10 cellular contexts compared by ENCODE assay signal in genomic region chr5:73093943-73094342, GRCh38. TPM values are rescaled to one million over a fixed set of nuclear protein-coding genes. Genes with fewer than 3 reads are reported as not detected.
A peak's percentile ranks its signal among the peaks of the same experiment; 100 is the strongest.
DNase-seq lines count a peak whose midpoint lies in the region; ATAC-seq and TF ChIP-seq lines count a peak whose summit lies in the region.
"Had no signal": no experiment of that assay in that cellular context is flagged by ENCODE, and none has a peak within 500 bp of the region (broad histone marks: within the 10 kb centered on the region; RNA-seq: fewer than 3 reads in every experiment).

No MANE protein-coding gene starts in this region.

- H3K9me3 Mint-ChIP-seq in MCF 10A (ENCODE audit: unreplicated experiment) = no peaks in the 10 kb centered on the region

- intact Hi-C loops in MCF 10A (cut with micrococcal nuclease) (no loop called here), breast epithelium (cut with DNase I; ENCODE audit: low total_unique reads) (no loop called here), thyroid gland (cut with DNase I) (no loop called here)

- DNase-seq in MCF 10A (ENCODE audit: unreplicated experiment) (peak; percentile 81), breast epithelium (ENCODE audit: low spot score in 2 of 2) (no peak), T1000 (lab: John Stamatoyannopoulos, UW) (peak; percentile 6), fibroblast of the aortic adventitia (ENCODE audit: low read depth) (peak; percentile 63), thyroid gland (peak; percentile 70 to 76), T-helper 2 cell (no peak)
- DNase-seq: Right ventricle myocardium superior had no signal

- H3K4me1 Mint-ChIP-seq in MCF 10A (ENCODE audit: insufficient read depth, unreplicated experiment) = peaks cover 8% of the 10 kb centered on the region

- H3K9me3 ChIP-seq in breast epithelium (peaks cover 0 to 12% of the 10 kb centered on the region in 2 donors), thyroid gland (no peaks in the 10 kb centered on the region)

- H3K4me3 ChIP-seq in breast epithelium (no peak overlapping the region), fibroblast of the aortic adventitia (ENCODE audit: low read depth, low read length) (no peak overlapping the region), thyroid gland (replicated peaks in 1 of 3) (no peak overlapping the region)
- H3K4me3 ChIP-seq: BLaER1 had no signal

- WGBS in thyroid gland, 2 donors = 87 to 95% methylated on average over 7 of the region's 7 CpGs

- POLR2A ChIA-PET in MCF 10A (lab: Yijun Ruan, JAX) = interaction anchor here (0.6 to 2.2 kb wide), 10 partner anchors 9 to 470 kb away, joined by 3 to 13 read pairs (median 4); partner anchors contain the start of gene FOXD1

- TF ChIP-seq CTCF in MCF 10A (IDR thresholded peaks at IDR 0.05; ENCODE audit: unreplicated experiment) = no peak
- TF ChIP-seq CTCF in breast epithelium (IDR thresholded peaks at IDR 0.05) = no peak
- TF ChIP-seq CTCF in fibroblast of the aortic adventitia (IDR thresholded peaks at IDR 0.05; ENCODE audit: insufficient read depth, low read length) = no peak
- TF ChIP-seq CTCF in thyroid gland (IDR thresholded peaks at IDR 0.05) = no peak

- CTCF ChIA-PET in MCF 10A (lab: Yijun Ruan, JAX) = interaction anchor here (0.6 to 1.8 kb wide), 8 partner anchors 33 to 403 kb away, joined by 3 to 9 read pairs (median 4); no protein-coding TSS in a partner anchor

- ATAC-seq in GM18502 (IDR thresholded peaks at IDR 0.05; ENCODE audit: poor library complexity, unreplicated experiment) (no peak), GM19324 (IDR thresholded peaks at IDR 0.05; ENCODE audit: low FRiP score, unreplicated experiment) (no peak)

- H3K36me3 ChIP-seq in breast epithelium (no peaks in the 10 kb centered on the region), thyroid gland (no peaks in the 10 kb centered on the region)
- H3K36me3 ChIP-seq: BLaER1 had no signal

- H3K27me3 ChIP-seq in breast epithelium (no peaks in the 10 kb centered on the region), thyroid gland (no peaks in the 10 kb centered on the region)
- H3K27me3 ChIP-seq: BLaER1 had no signal

- peak overlapping the region; percentile 90 for H3K27ac Mint-ChIP-seq in MCF 10A (ENCODE audit: low read depth, unreplicated experiment)

- no peak overlapping the region for H3K27ac ChIP-seq in breast epithelium
- H3K27ac ChIP-seq in thyroid gland = no peak overlapping the region
- H3K27ac ChIP-seq: BLaER1 had no signal

- H3K36me3 Mint-ChIP-seq in MCF 10A (ENCODE audit: insufficient read depth, unreplicated experiment) = peaks cover 17% of the 10 kb centered on the region

- BruUV-seq in MCF 10A (replicated peaks; lab: Mats Ljungman, UMichigan) = no TSS peak

- H3K4me1 ChIP-seq in breast epithelium = no peaks in the 10 kb centered on the region
- peaks cover 0 to 9% of the 10 kb centered on the region in 2 donors for H3K4me1 ChIP-seq in thyroid gland
- H3K4me1 ChIP-seq: BLaER1 had no signal

- peak overlapping the region; percentile 51 for H3K4me3 Mint-ChIP-seq in MCF 10A (ENCODE audit: unreplicated experiment)

- no peak for TF ChIP-seq POLR2A in breast epithelium (IDR thresholded peaks at IDR 0.05)
- no peak for TF ChIP-seq POLR2A in thyroid gland (IDR thresholded peaks at IDR 0.05)

- H3K27me3 Mint-ChIP-seq in MCF 10A (ENCODE audit: insufficient read depth, unreplicated experiment) = no peaks in the 10 kb centered on the region

RNA-seq across cellular contexts. Expression of gene TMEM171, which starts 26.4 kb away (rescaled TPM):
- total RNA-seq in MCF 10A (2022) = 0.42 and 0.75 TPM in 2 replicates
- total RNA-seq in breast epithelium = under 1 TPM in 1 of 3 donors, not detected in 2; 0.64 TPM
- 0.90 and 13.1 TPM in 2 replicates for total RNA-seq in fibroblast of the aortic adventitia (ENCODE audit: low replicate concordance)
- total RNA-seq in thyroid gland = 10 to 100 TPM; 22.3 to 74.6 (median 50.4) TPM
- total RNA-seq: Right ventricle myocardium superior had no signal

Comparison
In these comparisons a context has a peak if more than half of its experiments do, and no peak if none do; other contexts are left out.
1. DNase-seq: peak in MCF 10A (single experiment), T1000 (single experiment), fibroblast of the aortic adventitia (single experiment) and thyroid gland (2 of 2); none in breast epithelium (0 of 2) and T-helper 2 cell (0 of 5).